ENCODE assay signal across 10 cellular contexts in genomic region chr2:130520994-130521393, GRCh38. TPM values are rescaled to one million over a fixed set of nuclear protein-coding genes. Genes with fewer than 3 reads are reported as not detected.
"Had no signal": no experiment of that assay in that cellular context is flagged by ENCODE, and none has a peak within 500 bp of the region (broad histone marks: within the 10 kb centered on the region; RNA-seq: fewer than 3 reads in every experiment).

Gene CFC1B, plus strand, starts transcription at chr2:130521222. Its CDS starts 263 bp downstream, at chr2:130521485.

RNA-seq across cellular contexts. Expression of gene CFC1B, which starts in this region (rescaled TPM):
- total RNA-seq: OCI-LY7, PC-3, PC-9, Peyer's patch, Right ventricle myocardium inferior, Right ventricle myocardium superior, RPMI7951, SJCRH30, SJSA1, SK-MEL-5 had no signal
